Comparison of ENCODE assay signal across 10 cellular contexts in the genomic region with DNA sequence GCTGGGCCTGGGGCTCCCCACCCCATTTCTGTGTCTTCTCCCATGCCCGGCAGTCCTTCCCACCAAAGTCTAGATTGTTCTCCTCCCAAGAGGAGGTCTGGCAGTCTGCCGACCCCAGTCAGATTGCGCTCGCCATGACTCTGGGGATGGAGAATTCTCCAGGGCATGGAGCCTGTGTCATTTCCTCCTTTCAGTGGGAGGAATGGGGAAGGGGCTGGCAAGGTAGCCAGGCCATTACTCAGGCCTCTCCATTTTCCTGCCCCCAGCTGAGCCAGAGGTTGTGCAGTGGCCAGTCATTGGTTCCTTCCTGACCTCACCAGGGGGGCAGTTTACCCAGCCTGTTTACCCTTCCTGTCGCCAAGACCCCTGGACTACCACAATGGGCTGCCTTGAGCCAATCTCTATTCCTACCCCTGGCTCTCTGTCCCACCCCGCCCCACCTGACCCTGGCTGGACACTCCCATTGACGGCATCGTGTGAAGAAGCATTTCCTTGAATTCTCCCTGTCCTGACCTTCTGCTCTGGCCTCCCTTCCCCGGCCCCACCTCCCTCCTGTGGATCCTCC. TPM values are rescaled to one million over a fixed set of nuclear protein-coding genes. Genes with fewer than 3 reads are reported as not detected.
DNase-seq lines count a peak whose midpoint lies in the region; ATAC-seq and TF ChIP-seq lines count a peak whose summit lies in the region.
"Had no signal": no experiment of that assay in that cellular context is flagged by ENCODE, and none has a peak within 500 bp of the region (broad histone marks: within the 10 kb centered on the region; RNA-seq: fewer than 3 reads in every experiment).

No MANE protein-coding gene starts in this region.

- H3K4me1 ChIP-seq in lower lobe of right lung (peaks cover 94% of the 10 kb centered on the region), thyroid gland (peaks cover 48 to 92% of the 10 kb centered on the region in 2 donors)

- peak; percentile 56; the same call in 1 of the 2 replicates for TF ChIP-seq EP300 in Ishikawa (IDR thresholded peaks at IDR 0.05; ENCODE audit: borderline replicate concordance)

- no peak for TF ChIP-seq RAD21 in Ishikawa (IDR thresholded peaks at IDR 0.05; ENCODE audit: low read depth)

- peak; percentile 23 to 39 for ATAC-seq in lower lobe of right lung
- no peak for ATAC-seq in GM18867 (IDR thresholded peaks at IDR 0.05; ENCODE audit: unreplicated experiment)
- ATAC-seq in activated naive CD4-positive, alpha-beta T cell treated with anti-CD3 and anti-CD28 coated beads, Interleukin-2, amount 50 U/mL, for 72 hours: no peak
- ATAC-seq: natural killer cell treated with Interleukin-12 subunit alpha and Interleukin-12 subunit beta and Interleukin-15 and Interleukin-18, amount 100 ng/mL, for 72 hours had no signal

- TF ChIP-seq POLR2A in thyroid gland (IDR thresholded peaks at IDR 0.05): no peak

- no peaks in the 10 kb centered on the region for H3K9me3 ChIP-seq in lower lobe of right lung
- no peaks in the 10 kb centered on the region for H3K9me3 ChIP-seq in thyroid gland

- DNase-seq in dorsolateral prefrontal cortex: no peak
- no peak for DNase-seq in lower lobe of right lung
- no peak for DNase-seq in thyroid gland
- no peak for DNase-seq in AG08396 (ENCODE audit: low spot score)
- no peak for DNase-seq in GM19238 (ENCODE audit: insufficient read length, low spot score)
- no peak for DNase-seq in activated naive CD4-positive, alpha-beta T cell treated with anti-CD3 and anti-CD28 coated beads, Interleukin-2, amount 50 U/mL, for 72 hours (ENCODE audit: low spot score in 2 of 2)
- DNase-seq: activated effector memory CD4-positive, alpha-beta T cell treated with Interleukin-2 at 50 U/mL for 16 hours had no signal

- intact Hi-C loops in dorsolateral prefrontal cortex (cut with DNase I) (no loop called here), lower lobe of right lung (cut with DNase I) (no loop called here), thyroid gland (cut with DNase I) (no loop called here)

- H3K27ac ChIP-seq in dorsolateral prefrontal cortex (peak overlapping the region in 58 of 59 donors; percentile 55 to 95 (median 86)), lower lobe of right lung (peak overlapping the region; percentile 79), thyroid gland (peak overlapping the region; percentile 66 to 87 (median 78))

- H3K27ac Mint-ChIP-seq in activated naive CD4-positive, alpha-beta T cell treated with anti-CD3 and anti-CD28 coated beads, Interleukin-2, amount 50 U/mL, for 72 hours: peak overlapping the region in 1 of 2 donors; percentile 36
- H3K27ac Mint-ChIP-seq: natural killer cell treated with Interleukin-12 subunit alpha and Interleukin-12 subunit beta and Interleukin-15 and Interleukin-18, amount 100 ng/mL, for 72 hours had no signal

- 55 to 71% methylated on average over 9 of the region's 9 CpGs for WGBS in thyroid gland, 2 donors

- no peaks in the 10 kb centered on the region for H3K9me3 Mint-ChIP-seq in activated naive CD4-positive, alpha-beta T cell treated with anti-CD3 and anti-CD28 coated beads, Interleukin-2, amount 50 U/mL, for 72 hours
- H3K9me3 Mint-ChIP-seq: natural killer cell treated with Interleukin-12 subunit alpha and Interleukin-12 subunit beta and Interleukin-15 and Interleukin-18, amount 100 ng/mL, for 72 hours had no signal

- no peaks in the 10 kb centered on the region for H3K27me3 ChIP-seq in dorsolateral prefrontal cortex
- no peaks in the 10 kb centered on the region for H3K27me3 ChIP-seq in lower lobe of right lung (ENCODE audit: low read depth)
- H3K27me3 ChIP-seq in thyroid gland: no peaks in the 10 kb centered on the region

- no peaks in the 10 kb centered on the region for H3K36me3 Mint-ChIP-seq in activated naive CD4-positive, alpha-beta T cell treated with anti-CD3 and anti-CD28 coated beads, Interleukin-2, amount 50 U/mL, for 72 hours
- H3K36me3 Mint-ChIP-seq: natural killer cell treated with Interleukin-12 subunit alpha and Interleukin-12 subunit beta and Interleukin-15 and Interleukin-18, amount 100 ng/mL, for 72 hours had no signal

- H3K4me3 ChIP-seq in dorsolateral prefrontal cortex: peak overlapping the region in 55 of 59 donors; percentile 4 to 61 (median 43)
- H3K4me3 ChIP-seq in lower lobe of right lung: peak overlapping the region; percentile 47
- H3K4me3 ChIP-seq in thyroid gland (replicated peaks in 1 of 3): no peak overlapping the region

- TF ChIP-seq CTCF in dorsolateral prefrontal cortex (IDR thresholded peaks at IDR 0.05 in 54 of 56, conservative IDR thresholded peaks at IDR 0.05 in 2 of 56; ENCODE audit: low read depth in 1 of 56, partially characterized antibody in 56 of 56) (no peak), lower lobe of right lung (IDR thresholded peaks at IDR 0.05) (no peak), thyroid gland (IDR thresholded peaks at IDR 0.05) (no peak)

- H3K36me3 ChIP-seq in lower lobe of right lung (no peaks in the 10 kb centered on the region), thyroid gland (no peaks in the 10 kb centered on the region)

TF ChIP-seq in Ishikawa, 13 proteins besides CTCF, POLR2A, EP300 and RAD21:
- TF ChIP-seq YY1 (IDR thresholded peaks at IDR 0.05; ENCODE audit: low read depth): 0 out of 2 replicates have a peak, but pooled peaks have one; percentile 29
- peak; percentile 22; the same call in 1 of the 2 replicates for TF ChIP-seq NFIC (IDR thresholded peaks at IDR 0.05)
- TF ChIP-seq, protein P1, sequence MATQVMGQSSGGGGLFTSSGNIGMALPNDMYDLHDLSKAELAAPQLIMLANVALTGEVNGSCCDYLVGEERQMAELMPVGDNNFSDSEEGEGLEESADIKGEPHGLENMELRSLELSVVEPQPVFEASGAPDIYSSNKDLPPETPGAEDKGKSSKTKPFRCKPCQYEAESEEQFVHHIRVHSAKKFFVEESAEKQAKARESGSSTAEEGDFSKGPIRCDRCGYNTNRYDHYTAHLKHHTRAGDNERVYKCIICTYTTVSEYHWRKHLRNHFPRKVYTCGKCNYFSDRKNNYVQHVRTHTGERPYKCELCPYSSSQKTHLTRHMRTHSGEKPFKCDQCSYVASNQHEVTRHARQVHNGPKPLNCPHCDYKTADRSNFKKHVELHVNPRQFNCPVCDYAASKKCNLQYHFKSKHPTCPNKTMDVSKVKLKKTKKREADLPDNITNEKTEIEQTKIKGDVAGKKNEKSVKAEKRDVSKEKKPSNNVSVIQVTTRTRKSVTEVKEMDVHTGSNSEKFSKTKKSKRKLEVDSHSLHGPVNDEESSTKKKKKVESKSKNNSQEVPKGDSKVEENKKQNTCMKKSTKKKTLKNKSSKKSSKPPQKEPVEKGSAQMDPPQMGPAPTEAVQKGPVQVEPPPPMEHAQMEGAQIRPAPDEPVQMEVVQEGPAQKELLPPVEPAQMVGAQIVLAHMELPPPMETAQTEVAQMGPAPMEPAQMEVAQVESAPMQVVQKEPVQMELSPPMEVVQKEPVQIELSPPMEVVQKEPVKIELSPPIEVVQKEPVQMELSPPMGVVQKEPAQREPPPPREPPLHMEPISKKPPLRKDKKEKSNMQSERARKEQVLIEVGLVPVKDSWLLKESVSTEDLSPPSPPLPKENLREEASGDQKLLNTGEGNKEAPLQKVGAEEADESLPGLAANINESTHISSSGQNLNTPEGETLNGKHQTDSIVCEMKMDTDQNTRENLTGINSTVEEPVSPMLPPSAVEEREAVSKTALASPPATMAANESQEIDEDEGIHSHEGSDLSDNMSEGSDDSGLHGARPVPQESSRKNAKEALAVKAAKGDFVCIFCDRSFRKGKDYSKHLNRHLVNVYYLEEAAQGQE (IDR thresholded peaks at IDR 0.05; ENCODE audit: low read depth): no peak
- no peak for TF ChIP-seq CEBPB (IDR thresholded peaks at IDR 0.05)
- TF ChIP-seq, protein P2, sequence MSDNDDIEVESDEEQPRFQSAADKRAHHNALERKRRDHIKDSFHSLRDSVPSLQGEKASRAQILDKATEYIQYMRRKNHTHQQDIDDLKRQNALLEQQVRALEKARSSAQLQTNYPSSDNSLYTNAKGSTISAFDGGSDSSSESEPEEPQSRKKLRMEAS (IDR thresholded peaks at IDR 0.05): no peak; the same call in 1 of the 2 replicates
- TF ChIP-seq TCF12 (IDR thresholded peaks at IDR 0.05; ENCODE audit: low read depth): peak; percentile 41; the same call in 1 of the 2 replicates

RNA-seq across cellular contexts. Expression of a gene that starts 0.6 kb away (rescaled TPM):
- total RNA-seq in dorsolateral prefrontal cortex (100 to 1,000 TPM in 116 of 120 experiments, 10 to 100 TPM in 4; 47.3 to 302 (median 180) TPM), lower lobe of right lung (90.6 TPM), thyroid gland (10 to 100 TPM in 3 of 4 donors, 1 to 10 TPM in 1; 8.8 to 19.3 (median 14.1) TPM)
- under 1 TPM; 0.18 to 0.53 TPM for total RNA-seq in activated naive CD4-positive, alpha-beta T cell treated with anti-CD3 and anti-CD28 coated beads, Interleukin-2, amount 50 U/mL, for 72 hours

RNA-seq across cellular contexts. Expression of a gene that starts 20.0 kb away (rescaled TPM):
- total RNA-seq in dorsolateral prefrontal cortex (1 to 10 TPM in 119 of 120 experiments, under 1 TPM in 1; 0.60 to 9.2 (median 3.8) TPM), lower lobe of right lung (0.92 TPM), thyroid gland (under 1 TPM in 3 of 4 donors, not detected in 1; 0.11 to 0.29 (median 0.13) TPM)
- under 1 TPM; 0.09 to 0.49 TPM for total RNA-seq in activated naive CD4-positive, alpha-beta T cell treated with anti-CD3 and anti-CD28 coated beads, Interleukin-2, amount 50 U/mL, for 72 hours
- total RNA-seq: natural killer cell treated with Interleukin-12 subunit alpha and Interleukin-12 subunit beta and Interleukin-15 and Interleukin-18, amount 100 ng/mL, for 72 hours had no signal

RNA-seq across cellular contexts. Expression of a gene that starts 59.8 kb away (rescaled TPM):
- 10 to 100 TPM; 36.7 to 64.8 (median 47.0) TPM for total RNA-seq in dorsolateral prefrontal cortex
- 46.8 TPM for total RNA-seq in lower lobe of right lung
- total RNA-seq in thyroid gland: 10 to 100 TPM; 39.1 to 47.2 (median 42.9) TPM
- total RNA-seq in activated naive CD4-positive, alpha-beta T cell treated with anti-CD3 and anti-CD28 coated beads, Interleukin-2, amount 50 U/mL, for 72 hours: 100 to 1,000 TPM in 1 of 2 donors, 10 to 100 TPM in 1; 62.0 to 104 TPM

Comparison
In these comparisons a context has a peak if more than half of its experiments do, and no peak if none do; other contexts are left out.
1. H3K4me3 ChIP-seq: peak in dorsolateral prefrontal cortex (55 of 59) and lower lobe of right lung (single experiment); none in thyroid gland (0 of 3).
2. ATAC-seq: peak in lower lobe of right lung (2 of 2); none in GM18867 (single experiment) and activated naive CD4-positive, alpha-beta T cell treated with anti-CD3 and anti-CD28 coated beads, Interleukin-2, amount 50 U/mL, for 72 hours (0 of 2).
3. RNA of a gene that starts 0.6 kb away (total RNA-seq): 47.3 to 302 TPM in dorsolateral prefrontal cortex, 90.6 TPM in lower lobe of right lung (single experiment) and 8.8 to 19.3 TPM in thyroid gland; 0.18 to 0.53 TPM in activated naive CD4-positive, alpha-beta T cell treated with anti-CD3 and anti-CD28 coated beads, Interleukin-2, amount 50 U/mL, for 72 hours; every median in the first group is over 4 times any median in the second.
4. Peak in every context shown above with its lines, with median percentiles within 50 percentile points of each other: H3K27ac ChIP-seq.